8 cellular contexts compared by ENCODE assay signal in genomic region chr5:32092938-32093812, GRCh38.
DNase-seq lines count a peak whose midpoint lies in the region; ATAC-seq, FAIRE-seq and TF ChIP-seq lines count a peak whose summit lies in the region.

No MANE protein-coding gene starts in this region.

- no peaks in the 10 kb centered on the region for H3K9me3 ChIP-seq in BE2C

- no peaks in the 10 kb centered on the region for H3K27me3 ChIP-seq in BE2C

- peaks cover 2% of the 10 kb centered on the region for H3K4me1 ChIP-seq in BE2C

- peak; percentile 95 for ATAC-seq in HG03280 (IDR thresholded peaks at IDR 0.05; ENCODE audit: unreplicated experiment)

- peak; percentile 91 for TF ChIP-seq CTCF in BE2C (IDR thresholded peaks at IDR 0.05; ENCODE audit: low read depth, low read length)
- TF ChIP-seq CTCF in WI38 (IDR thresholded peaks at IDR 0.05; ENCODE audit: low read depth, low read length): peak; percentile 67
- peak; percentile 66 for TF ChIP-seq CTCF in cardiac fibroblast (IDR thresholded peaks at IDR 0.05; ENCODE audit: low read depth, low read length)

- DNase-seq in BE2C (peak; percentile 85), GM19239 (ENCODE audit: insufficient read length, low spot score) (peak; percentile 73), NCI-H2227 (lab: John Stamatoyannopoulos, UW; ENCODE audit: unreplicated experiment) (peak; percentile 89), cardiac fibroblast (ENCODE audit: low read depth in 2 of 2) (peak; percentile 85), kidney tubule cell (ENCODE audit: low spot score) (peak; percentile 77)
- DNase-seq in stimulated activated CD4-positive, alpha-beta T cell treated with anti-CD3 and anti-CD28 coated beads, Interleukin-4, amount 100 ng/mL, for 4 hours: peak; percentile 47 to 51

- H3K4me3 ChIP-seq in BE2C (ENCODE audit: low read depth, low read length) (no peak overlapping the region), WI38 (ENCODE audit: low read depth, low read length) (no peak overlapping the region), cardiac fibroblast (replicated peaks in 1 of 2; ENCODE audit: low read depth in 2 of 2, low read length in 2 of 2) (no peak overlapping the region)

- peak; percentile 75 for FAIRE-seq in GM19239 (lab: Jason Lieb, UNC)

- peaks cover 3% of the 10 kb centered on the region; the same call in 1 of the 2 replicates for H3K36me3 ChIP-seq in BE2C
